11 cellular contexts compared by ENCODE assay signal in genomic region chr12:97556201-97556824, GRCh38.
DNase-seq lines count a peak whose midpoint lies in the region; ATAC-seq, FAIRE-seq and TF ChIP-seq lines count a peak whose summit lies in the region.
"Had no signal": no experiment of that assay in that cellular context is flagged by ENCODE, and none has a peak within 500 bp of the region (broad histone marks: within the 10 kb centered on the region; RNA-seq: fewer than 3 reads in every experiment).

No MANE protein-coding gene starts in this region.

- no peaks in the 10 kb centered on the region for H3K79me2 ChIP-seq in GM12878 (ENCODE audit: control insufficient read depth, insufficient read depth, low read length)
- H3K79me2 ChIP-seq in HepG2 (ENCODE audit: insufficient read depth, low read length) = no peaks in the 10 kb centered on the region

- in situ Hi-C loops in GM12878 (cut with MboI) = no loop called here
- in situ Hi-C loops in HepG2 (cut with HindIII; ENCODE audit: extremely low pct_ligation_motif_present, low pct_unique_long_range_greater_than_20kb) = no loop called here

- CTCF ChIA-PET in GM12878 (lab: Yijun Ruan, JAX) = interaction anchor here (0.5 to 0.6 kb wide), 2 partner anchors 289 to 785 kb away, joined by 3 to 4 read pairs; no protein-coding TSS in a partner anchor
- CTCF ChIA-PET in HepG2 (lab: Yijun Ruan, JAX; ENCODE audit: low intra/inter-chr PET ratio, low total read pairs) = no interaction called here

- no peak overlapping the region; a peak in 1 of 22 replicates for H3K9ac ChIP-seq in BLaER1 treated with 17β-estradiol and CSF1 and Interleukin-3, amounts not matched to agents 10 nM and 100 nM
- no peak overlapping the region for H3K9ac ChIP-seq in GM12878 (ENCODE audit: control insufficient read depth, insufficient read depth, low read length)
- no peak overlapping the region for H3K9ac ChIP-seq in HepG2 (ENCODE audit: insufficient read depth, low read depth, low read length)

- no peaks in the 10 kb centered on the region for H4K20me1 ChIP-seq in BLaER1 treated with 17β-estradiol and CSF1 and Interleukin-3, amounts not matched to agents 10 nM and 100 nM
- H4K20me1 ChIP-seq in GM12878 (ENCODE audit: control insufficient read depth, insufficient read depth) = no peaks in the 10 kb centered on the region
- no peaks in the 10 kb centered on the region for H4K20me1 ChIP-seq in HepG2 (ENCODE audit: insufficient read depth, low read length)

- ATAC-seq in GM12878 (no peak), HepG2 (peak; percentile 99), GM21717 (IDR thresholded peaks at IDR 0.05; ENCODE audit: unreplicated experiment) (no peak)
- ATAC-seq: activated CD4-positive, alpha-beta T cell treated with anti-CD3 and anti-CD28 coated beads for 36 hours had no signal

- POLR2A ChIA-PET in GM12878 (lab: Charles Lee) = no interaction called here
- POLR2A ChIA-PET in HepG2 (lab: Yijun Ruan, JAX) = interaction anchor here (3.0 kb wide), 1 partner anchor 11 kb away, joined by 25 read pairs; no protein-coding TSS in a partner anchor

- RAD21 ChIA-PET in GM12878 (lab: Charles Lee; ENCODE audit: unreplicated experiment) = no interaction called here

- no peaks in the 10 kb centered on the region for H3K27me3 ChIP-seq in BLaER1 treated with 17β-estradiol and CSF1 and Interleukin-3, amounts not matched to agents 10 nM and 100 nM
- no peaks in the 10 kb centered on the region for H3K27me3 ChIP-seq in GM12878 (replicated peaks in 1 of 2; ENCODE audit: control insufficient read depth in 2 of 2, insufficient read depth in 2 of 2, low read length in 1 of 2)
- H3K27me3 ChIP-seq in HepG2 (ENCODE audit: control insufficient read depth in 1 of 2, insufficient read depth in 2 of 2, low read length in 2 of 2) = no peaks in the 10 kb centered on the region

- BruUV-seq in GM12878 (replicated peaks; lab: Mats Ljungman, UMichigan) (no TSS peak), HepG2 (replicated peaks; lab: Mats Ljungman, UMichigan) (no TSS peak)

- FAIRE-seq in GM12878 (lab: Jason Lieb, UNC) = no peak
- peak; percentile 79 for FAIRE-seq in HepG2 (lab: Jason Lieb, UNC)
- no peak for FAIRE-seq in D721Med (lab: Jason Lieb, UNC)

- intact Hi-C loops in GM12878 (cut with micrococcal nuclease; ENCODE audit: unreplicated experiment) = no loop called here
- intact Hi-C loops in HepG2 (cut with micrococcal nuclease; ENCODE audit: unreplicated experiment) = loop anchor here (1.0 kb wide), 1 partner anchor 12 kb away; no protein-coding TSS in a partner anchor

- TF ChIP-seq CTCF in GM12878 (IDR thresholded peaks at IDR 0.05 in 2 of 3, conservative IDR thresholded peaks at IDR 0.05 in 1 of 3; ENCODE audit: control insufficient read depth in 2 of 3, extremely low read depth in 1 of 3, insufficient read depth in 1 of 3, low read depth in 3 of 3, low read length in 3 of 3) (no peak), HepG2 (CRISPR knock-in tag; IDR thresholded peaks at IDR 0.05) (no peak), D721Med (IDR thresholded peaks at IDR 0.05; ENCODE audit: insufficient read depth, missing control alignments) (no peak)

- peak overlapping the region in 5 of 11 experiments; percentile 14 to 35 (median 20); a peak in 5 of 22 replicates for H3K27ac ChIP-seq in BLaER1 treated with 17β-estradiol and CSF1 and Interleukin-3, amounts not matched to agents 10 nM and 100 nM
- H3K27ac ChIP-seq in GM12878 (ENCODE audit: control insufficient read depth, insufficient read depth) = no peak overlapping the region
- H3K27ac ChIP-seq in HepG2 (ENCODE audit: extremely low read length, insufficient read depth, low read length) = peak overlapping the region; percentile 31

- H3K4me2 ChIP-seq in BLaER1 treated with 17β-estradiol and CSF1 and Interleukin-3, amounts not matched to agents 10 nM and 100 nM = peak overlapping the region; percentile 42 to 79 (median 72)
- H3K4me2 ChIP-seq in GM12878 (ENCODE audit: control insufficient read depth, insufficient read depth) (no peak overlapping the region), HepG2 (ENCODE audit: low read depth, low read length) (peak overlapping the region; percentile 26; the same call in 1 of the 2 replicates)

- TF ChIP-seq EP300 in GM12878 (IDR thresholded peaks at IDR 0.05; ENCODE audit: borderline replicate concordance in 1 of 2, control insufficient read depth in 1 of 2, low read depth in 2 of 2, low read length in 2 of 2) = no peak
- peak in 1 of 2 experiments; percentile 69; a peak in 2 of 4 replicates for TF ChIP-seq EP300 in HepG2 (IDR thresholded peaks at IDR 0.05; ENCODE audit: low read depth in 2 of 2, low read length in 2 of 2)
- no peak for TF ChIP-seq EP300 in HepG2 (CRISPR knock-in tag; IDR thresholded peaks at IDR 0.05; ENCODE audit: borderline replicate concordance)

- peak overlapping the region in 1 of 10 experiments; percentile 37; a peak in 1 of 20 replicates for H3K4me3 ChIP-seq in BLaER1 treated with 17β-estradiol and CSF1 and Interleukin-3, amounts not matched to agents 10 nM and 100 nM
- H3K4me3 ChIP-seq in GM12878 (no peak overlapping the region), HepG2 (replicated peaks in 1 of 3; ENCODE audit: insufficient read depth in 1 of 3, low read depth in 2 of 3, low read length in 3 of 3) (no peak overlapping the region)

- DNase-seq in LoVo (ENCODE audit: low spot score) (peak; percentile 25), GM12878 (ENCODE audit: low read depth, low spot score) (no peak), HepG2 (ENCODE audit: low spot score) (peak; percentile 77), activated gamma-delta T cell (lab: John Stamatoyannopoulos, UW) (no peak), D721Med (ENCODE audit: insufficient read length, low spot score) (no peak)
- no peak for DNase-seq in activated naive CD4-positive, alpha-beta T cell (lab: John Stamatoyannopoulos, UW)
- DNase-seq: activated CD4-positive, alpha-beta T cell treated with anti-CD3 and anti-CD28 coated beads for 36 hours; caudate nucleus; stimulated activated CD4-positive, alpha-beta T cell treated with anti-CD3 and anti-CD28 coated beads, Interleukin-1b, Interleukin-23, amount 100 ng/mL, for 48 hours had no signal

- SMC1A ChIA-PET in GM12878 (lab: Charles Lee; ENCODE audit: uncharacterized antibody, unreplicated experiment) = no interaction called here

- H3K4me1 ChIP-seq in BLaER1 treated with 17β-estradiol and CSF1 and Interleukin-3, amounts not matched to agents 10 nM and 100 nM = peaks cover 7 to 52% (median 43%) of the 10 kb centered on the region in 10 experiments
- H3K4me1 ChIP-seq in GM12878 (ENCODE audit: control insufficient read depth, insufficient read depth, low read length) (no peaks in the 10 kb centered on the region), HepG2 (ENCODE audit: insufficient read depth, low read length) (peaks cover 60% of the 10 kb centered on the region)

- TF ChIP-seq RAD21 in GM12878 (IDR thresholded peaks at IDR 0.05; ENCODE audit: insufficient read depth, low read depth, low read length) (no peak), HepG2 (CRISPR knock-in tag; IDR thresholded peaks at IDR 0.05) (no peak)

- no peaks in the 10 kb centered on the region for H3K36me3 ChIP-seq in BLaER1 treated with 17β-estradiol and CSF1 and Interleukin-3, amounts not matched to agents 10 nM and 100 nM
- no peaks in the 10 kb centered on the region for H3K36me3 ChIP-seq in GM12878 (ENCODE audit: control insufficient read depth in 2 of 2, insufficient read depth in 2 of 2, low read length in 1 of 2)
- H3K36me3 ChIP-seq in HepG2 (replicated peaks in 1 of 2; ENCODE audit: control insufficient read depth in 1 of 2, insufficient read depth in 2 of 2, low read length in 2 of 2) = no peaks in the 10 kb centered on the region

- 15% methylated on average over 7 of the region's 7 CpGs for WGBS in GM12878 (ENCODE audit: insufficient coverage, insufficient replicate concordance, low lambda C conversion rate, missing lambda C conversion rate)
- WGBS in HepG2 (ENCODE audit: low lambda C conversion rate) = 81% methylated on average over 7 of the region's 7 CpGs

- no peaks in the 10 kb centered on the region for H3K9me3 ChIP-seq in BLaER1 treated with 17β-estradiol and CSF1 and Interleukin-3, amounts not matched to agents 10 nM and 100 nM (replicated peaks in 1 of 11)
- H3K9me3 ChIP-seq in GM12878 (replicated peaks; ENCODE audit: control insufficient read depth, insufficient read depth, low read length) = no peaks in the 10 kb centered on the region
- no peaks in the 10 kb centered on the region for H3K9me3 ChIP-seq in HepG2 (ENCODE audit: low read length)

- TF ChIP-seq POLR2A in GM12878 (IDR thresholded peaks at IDR 0.05; ENCODE audit: low read depth, low read length) (no peak), HepG2 (IDR thresholded peaks at IDR 0.05; ENCODE audit: insufficient read depth in 1 of 2, low read depth in 2 of 2, low read length in 2 of 2) (no peak)

- no peak overlapping the region for H2AFZ ChIP-seq in GM12878 (ENCODE audit: control insufficient read depth, low read depth, low read length)
- H2AFZ ChIP-seq in HepG2 (ENCODE audit: low read length) = no peak overlapping the region

TF ChIP-seq in GM12878, 131 proteins besides CTCF, POLR2A, EP300 and RAD21:
- TF ChIP-seq PAX5 (IDR thresholded peaks at IDR 0.05; ENCODE audit: borderline replicate concordance, low read depth, low read length) (peak; percentile 58; the same call in 1 of the 2 replicates), CBX3 (IDR thresholded peaks at IDR 0.05; ENCODE audit: borderline replicate concordance, low read depth) (no peak), SMAD5 (IDR thresholded peaks at IDR 0.05; ENCODE audit: low read depth) (no peak), EGR1 (IDR thresholded peaks at IDR 0.05; ENCODE audit: borderline replicate concordance in 1 of 2, low read depth in 2 of 2, low read length in 2 of 2) (no peak)

TF ChIP-seq in HepG2, 621 proteins besides CTCF, POLR2A, EP300 and RAD21 (continues in another document):
- TF ChIP-seq ZNF768 (CRISPR knock-in tag; IDR thresholded peaks at IDR 0.05) = no peak
- no peak for TF ChIP-seq ZNF577 (CRISPR knock-in tag; IDR thresholded peaks at IDR 0.05; ENCODE audit: borderline replicate concordance, low read depth)
- no peak for TF ChIP-seq HNF4A (CRISPR knock-in tag; IDR thresholded peaks at IDR 0.05)
- no peak for TF ChIP-seq ZFP91 (CRISPR knock-in tag; IDR thresholded peaks at IDR 0.05; ENCODE audit: borderline replicate concordance)
- TF ChIP-seq CEBPG (CRISPR knock-in tag; IDR thresholded peaks at IDR 0.05) = 0 out of 2 replicates have a peak, but pooled peaks have one; percentile 11
- no peak for TF ChIP-seq RBAK (CRISPR knock-in tag; IDR thresholded peaks at IDR 0.05)

Comparison
In these comparisons a context has a peak if more than half of its experiments do, and no peak if none do; other contexts are left out.
1. DNase-seq: peak in LoVo (single experiment) and HepG2 (single experiment); none in GM12878 (single experiment), activated naive CD4-positive, alpha-beta T cell (0 of 4), activated gamma-delta T cell (single experiment) and D721Med (single experiment).